In genomic region chr9:131735238-131736181, GRCh38 we compare ENCODE assay signal across 9 cellular contexts. TPM values are rescaled to one million over a fixed set of nuclear protein-coding genes. Genes with fewer than 3 reads are reported as not detected.
A peak's percentile ranks its signal among the peaks of the same experiment; 100 is the strongest.
DNase-seq lines count a peak whose midpoint lies in the region; ATAC-seq, FAIRE-seq and TF ChIP-seq lines count a peak whose summit lies in the region.
"Had no signal": no experiment of that assay in that cellular context is flagged by ENCODE, and none has a peak within 500 bp of the region (broad histone marks: within the 10 kb centered on the region; RNA-seq: fewer than 3 reads in every experiment).

No MANE protein-coding gene starts in this region.

- 38% methylated on average over 15 of the region's 15 CpGs for WGBS in A549 (ENCODE audit: missing lambda C conversion rate)
- 95 to 100% methylated on average over 8 to 15 of the region's 15 CpGs for WGBS in mesodermal cell (ENCODE audit: insufficient coverage in 2 of 2), 2 experiments

- H3K4me3 ChIP-seq in A549 (peak overlapping the region; percentile 8; the same call in 1 of the 3 replicates), mesodermal cell (ENCODE audit: extremely low read depth, insufficient read depth, low read length, poor library complexity, severe bottlenecking) (no peak overlapping the region)

- H3K9me3 ChIP-seq in A549, result no peaks in the 10 kb centered on the region
- peaks cover 3% of the 10 kb centered on the region for H3K9me3 ChIP-seq in mesodermal cell (ENCODE audit: control insufficient read depth, low read length)

- peaks cover 12% of the 10 kb centered on the region for H3K36me3 ChIP-seq in mesodermal cell (ENCODE audit: control insufficient read depth, insufficient read depth, low read length)

- H3K4me3 Mint-ChIP-seq in HFFc6, result no peak overlapping the region; the same call in 1 of the 2 replicates

- no peak for FAIRE-seq in A549 (lab: Jason Lieb, UNC)

- no peak for TF ChIP-seq RAD21 in A549 (conservative IDR thresholded peaks at IDR 0.05 in 1 of 2, IDR thresholded peaks at IDR 0.05 in 1 of 2)

- H3K4me1 ChIP-seq in A549 (peaks cover 73% of the 10 kb centered on the region), mesodermal cell (ENCODE audit: control insufficient read depth, insufficient read depth, low read length, poor library complexity, severe bottlenecking) (peaks cover 63% of the 10 kb centered on the region)

- TF ChIP-seq CTCF in A549 (IDR thresholded peaks at IDR 0.05) (no peak), HFFc6 (IDR thresholded peaks at IDR 0.05) (no peak)

- H3K4me2 ChIP-seq in A549, result peak overlapping the region; percentile 75

- no peak for TF ChIP-seq EP300 in A549 (IDR thresholded peaks at IDR 0.05)

- H3K4me1 Mint-ChIP-seq in HFFc6 (ENCODE audit: low read depth), result peaks cover 75% of the 10 kb centered on the region

- peaks cover 19% of the 10 kb centered on the region for H3K36me3 Mint-ChIP-seq in HFFc6 (ENCODE audit: low read depth)
- peaks cover 15 to 24% of the 10 kb centered on the region in 2 donors for H3K36me3 Mint-ChIP-seq in activated naive CD4-positive, alpha-beta T cell treated with anti-CD3 and anti-CD28 coated beads, Interleukin-2, amount 50 U/mL, for 72 hours

- DNase-seq in A549 (ENCODE audit: low read depth in 1 of 2, low spot score in 1 of 2), result peak; percentile 75 to 86
- no peak for DNase-seq in HFFc6
- no peak for DNase-seq in activated naive CD4-positive, alpha-beta T cell treated with anti-CD3 and anti-CD28 coated beads, Interleukin-2, amount 50 U/mL, for 72 hours (ENCODE audit: low spot score in 2 of 2)
- no peak for DNase-seq in GM03348 (ENCODE audit: low spot score)
- no peak for DNase-seq in RPMI8226
- DNase-seq in C1 segment of cervical spinal cord (lab: John Stamatoyannopoulos, UW), result no peak
- no peak for DNase-seq in GOT3 (lab: John Stamatoyannopoulos, UW)
- DNase-seq: NCI-H187 treated with DMSO at 0.1 percent for 48 hours had no signal

- H3K27me3 Mint-ChIP-seq in HFFc6 (ENCODE audit: insufficient read depth), result no peaks in the 10 kb centered on the region; the same call in 1 of the 2 replicates

- TF ChIP-seq POLR2A in A549 (IDR thresholded peaks at IDR 0.05; ENCODE audit: low read length), result no peak

- POLR2A ChIA-PET in A549 (lab: Yijun Ruan, JAX), result no interaction called here

- H3K27ac Mint-ChIP-seq in HFFc6, result peak overlapping the region; percentile 93
- peak overlapping the region; percentile 89 to 92 for H3K27ac Mint-ChIP-seq in activated naive CD4-positive, alpha-beta T cell treated with anti-CD3 and anti-CD28 coated beads, Interleukin-2, amount 50 U/mL, for 72 hours

- peak; percentile 20 to 66; a peak in 4 of 6 replicates for ATAC-seq in A549
- no peak for ATAC-seq in activated naive CD4-positive, alpha-beta T cell treated with anti-CD3 and anti-CD28 coated beads, Interleukin-2, amount 50 U/mL, for 72 hours

- no peaks in the 10 kb centered on the region for H3K9me3 Mint-ChIP-seq in HFFc6
- H3K9me3 Mint-ChIP-seq in activated naive CD4-positive, alpha-beta T cell treated with anti-CD3 and anti-CD28 coated beads, Interleukin-2, amount 50 U/mL, for 72 hours, result no peaks in the 10 kb centered on the region

- H3K27ac ChIP-seq in A549, result peak overlapping the region; percentile 67 to 79
- peak overlapping the region; percentile 23 for H3K27ac ChIP-seq in mesodermal cell (ENCODE audit: low read depth, low read length, severe bottlenecking)

- CTCF ChIA-PET in A549 (lab: Yijun Ruan, JAX), result interaction anchor here (1.0 to 25.4 kb wide), 7 partner anchors 10 to 135 kb away, joined by 3 to 737 read pairs (median 5); no protein-coding TSS in a partner anchor

TF ChIP-seq in A549, 52 proteins besides CTCF, POLR2A, EP300 and RAD21:
- TF ChIP-seq, protein P1, sequence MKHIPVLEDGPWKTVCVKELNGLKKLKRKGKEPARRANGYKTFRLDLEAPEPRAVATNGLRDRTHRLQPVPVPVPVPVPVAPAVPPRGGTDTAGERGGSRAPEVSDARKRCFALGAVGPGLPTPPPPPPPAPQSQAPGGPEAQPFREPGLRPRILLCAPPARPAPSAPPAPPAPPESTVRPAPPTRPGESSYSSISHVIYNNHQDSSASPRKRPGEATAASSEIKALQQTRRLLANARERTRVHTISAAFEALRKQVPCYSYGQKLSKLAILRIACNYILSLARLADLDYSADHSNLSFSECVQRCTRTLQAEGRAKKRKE (CRISPR knock-in tag; IDR thresholded peaks at IDR 0.05; ENCODE audit: low read depth), result no peak
- TF ChIP-seq FOXS1 (CRISPR knock-in tag; IDR thresholded peaks at IDR 0.05), result no peak
- no peak for TF ChIP-seq CHD4 (IDR thresholded peaks at IDR 0.05; ENCODE audit: borderline replicate concordance)
- no peak for TF ChIP-seq NFE2L2 (conservative IDR thresholded peaks at IDR 0.05; ENCODE audit: low read length)
- peak; percentile 62; the same call in 1 of the 2 replicates for TF ChIP-seq RCOR1 (IDR thresholded peaks at IDR 0.05; ENCODE audit: low read depth, low read length)
- no peak for TF ChIP-seq NR3C1 (IDR thresholded peaks at IDR 0.05)
- TF ChIP-seq, protein P2, sequence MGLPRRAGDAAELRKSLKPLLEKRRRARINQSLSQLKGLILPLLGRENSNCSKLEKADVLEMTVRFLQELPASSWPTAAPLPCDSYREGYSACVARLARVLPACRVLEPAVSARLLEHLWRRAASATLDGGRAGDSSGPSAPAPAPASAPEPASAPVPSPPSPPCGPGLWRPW (IDR thresholded peaks at IDR 0.05), result no peak
- peak; percentile 83 for TF ChIP-seq KDM1A (IDR thresholded peaks at IDR 0.05; ENCODE audit: low read depth)
- peak; percentile 72 for TF ChIP-seq JUNB (IDR thresholded peaks at IDR 0.05)
- peak in 1 of 2 experiments; percentile 44; a peak in 1 of 4 replicates for TF ChIP-seq CEBPB (IDR thresholded peaks at IDR 0.05)
- TF ChIP-seq GATA3 (IDR thresholded peaks at IDR 0.05; ENCODE audit: borderline replicate concordance), result peak; percentile 71; the same call in 1 of the 2 replicates
- TF ChIP-seq HEYL (CRISPR knock-in tag; IDR thresholded peaks at IDR 0.05), result no peak
- peak; percentile 72 for TF ChIP-seq FOSL2 (IDR thresholded peaks at IDR 0.05)
- peak; percentile 93 for TF ChIP-seq FOSL2 (CRISPR knock-in tag; IDR thresholded peaks at IDR 0.05)
- TF ChIP-seq MAX (IDR thresholded peaks at IDR 0.05), result peak; percentile 56; the same call in 1 of the 2 replicates
- TF ChIP-seq MAFK (IDR thresholded peaks at IDR 0.05; ENCODE audit: partially characterized antibody), result no peak
- no peak for TF ChIP-seq RNF2 (IDR thresholded peaks at IDR 0.05; ENCODE audit: borderline replicate concordance, low read depth)
- TF ChIP-seq, protein P3, sequence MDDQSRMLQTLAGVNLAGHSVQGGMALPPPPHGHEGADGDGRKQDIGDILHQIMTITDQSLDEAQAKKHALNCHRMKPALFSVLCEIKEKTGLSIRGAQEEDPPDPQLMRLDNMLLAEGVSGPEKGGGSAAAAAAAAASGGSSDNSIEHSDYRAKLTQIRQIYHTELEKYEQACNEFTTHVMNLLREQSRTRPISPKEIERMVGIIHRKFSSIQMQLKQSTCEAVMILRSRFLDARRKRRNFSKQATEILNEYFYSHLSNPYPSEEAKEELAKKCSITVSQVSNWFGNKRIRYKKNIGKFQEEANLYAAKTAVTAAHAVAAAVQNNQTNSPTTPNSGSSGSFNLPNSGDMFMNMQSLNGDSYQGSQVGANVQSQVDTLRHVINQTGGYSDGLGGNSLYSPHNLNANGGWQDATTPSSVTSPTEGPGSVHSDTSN (IDR thresholded peaks at IDR 0.05), result no peak

RNA-seq across cellular contexts. Expression of gene RAPGEF1, which starts 4.4 kb away (rescaled TPM):
- 27.7 and 32.5 TPM in 2 replicates for polyA plus RNA-seq in A549 (2011; rRNA removed)
- polyA plus RNA-seq in A549 (2012; cell fraction: cytosol; rRNA removed), result 21.8 and 26.8 TPM in 2 replicates
- 38.6 and 40.1 TPM in 2 replicates for polyA plus RNA-seq in A549 (2012; cell fraction: nucleus; rRNA removed)
- polyA plus RNA-seq in A549 (2017; fragmentation: RNase III; extraction: RNeasy Plus Mini Kit Qiagen cat#74134 plus additional on column Dnase treatment), result 20.6 to 21.7 TPM (median 21.6 TPM) in 3 replicates
- polyA minus RNA-seq in A549 (2011; rRNA and poly(A)+ RNA removed), result 31.3 and 33.3 TPM in 2 replicates
- total RNA-seq in HFFc6 (2021; fragmentation: NEBNext Ultra II Directional; extraction: Animal tissue kit (Norgen Biotek cat#: 25700)), result 10 to 100 TPM; 38.6 to 46.6 (median 42.3) TPM
- 100 to 1,000 TPM in 1 of 2 donors, 10 to 100 TPM in 1; 45.8 to 105 TPM for total RNA-seq in activated naive CD4-positive, alpha-beta T cell treated with anti-CD3 and anti-CD28 coated beads, Interleukin-2, amount 50 U/mL, for 72 hours
- 44.1 TPM for polyA plus RNA-seq in mesodermal cell (2013, experiment 1 of 2)
- 41.0 TPM for polyA plus RNA-seq in mesodermal cell (2013, experiment 2 of 2)

Comparison
In these comparisons a context has a peak if more than half of its experiments do, and no peak if none do; other contexts are left out.
1. ATAC-seq: peak in A549 (2 of 2); none in activated naive CD4-positive, alpha-beta T cell treated with anti-CD3 and anti-CD28 coated beads, Interleukin-2, amount 50 U/mL, for 72 hours (0 of 2).
2. DNase-seq: peak in A549 (2 of 2); none in HFFc6 (single experiment), activated naive CD4-positive, alpha-beta T cell treated with anti-CD3 and anti-CD28 coated beads, Interleukin-2, amount 50 U/mL, for 72 hours (0 of 2), GM03348 (single experiment), RPMI8226 (single experiment), C1 segment of cervical spinal cord (0 of 14) and GOT3 (single experiment).